12 cellular contexts compared by ENCODE assay signal in genomic region chr6:108736832-108737231, GRCh38.
DNase-seq lines count a peak whose midpoint lies in the region; ATAC-seq, FAIRE-seq and TF ChIP-seq lines count a peak whose summit lies in the region.
"Had no signal": no experiment of that assay in that cellular context is flagged by ENCODE, and none has a peak within 500 bp of the region (broad histone marks: within the 10 kb centered on the region; RNA-seq: fewer than 3 reads in every experiment).

No MANE protein-coding gene starts in this region.

- CTCF ChIA-PET in IMR-90 (lab: Yijun Ruan, JAX), result no interaction called here
- CTCF ChIA-PET in mammary epithelial cell (lab: Charles Lee; ENCODE audit: low non-redundant PET), result no interaction called here
- CTCF ChIA-PET in HepG2 (lab: Yijun Ruan, JAX; ENCODE audit: low intra/inter-chr PET ratio, low total read pairs), result no interaction called here

- POLR2A ChIA-PET in IMR-90 (lab: Charles Lee; ENCODE audit: unreplicated experiment) (no interaction called here), HepG2 (lab: Yijun Ruan, JAX) (no interaction called here)

- no CpG with 5 or more reads among the region's 4 CpGs for WGBS in IMR-90 (ENCODE audit: extremely low coverage in 2 of 2, insufficient read length in 1 of 2), 2 experiments
- 17% methylated on average over 3 of the region's 4 CpGs for WGBS in mammary epithelial cell (ENCODE audit: low coverage, missing lambda C conversion rate)
- WGBS in HepG2 (ENCODE audit: low lambda C conversion rate), result 11% methylated on average over 4 of the region's 4 CpGs

- intact Hi-C loops in IMR-90 (cut with micrococcal nuclease), result no loop called here
- intact Hi-C loops in mammary epithelial cell (cut with micrococcal nuclease), result no loop called here
- intact Hi-C loops in HepG2 (cut with micrococcal nuclease; ENCODE audit: unreplicated experiment), result no loop called here

- no peaks in the 10 kb centered on the region for H3K27me3 ChIP-seq in IMR-90 (ENCODE audit: control insufficient read depth, insufficient read depth, low read length)
- no peaks in the 10 kb centered on the region for H3K27me3 ChIP-seq in mammary epithelial cell (ENCODE audit: insufficient read depth, low read length)
- H3K27me3 ChIP-seq in HepG2 (ENCODE audit: control insufficient read depth in 1 of 2, insufficient read depth in 2 of 2, low read length in 2 of 2), result no peaks in the 10 kb centered on the region

- H4K91ac ChIP-seq in IMR-90 (ENCODE audit: insufficient read depth, low read depth, low read length), result no peak overlapping the region

- H3K14ac ChIP-seq in IMR-90 (replicated peaks; ENCODE audit: low read depth, low read length), result no peak overlapping the region

- H4K8ac ChIP-seq in IMR-90 (ENCODE audit: low read depth in 2 of 2, low read length in 2 of 2), result peak overlapping the region in 1 of 2 experiments; percentile 47; a peak in 1 of 4 replicates

- H3K23ac ChIP-seq in IMR-90 (ENCODE audit: low read depth, low read length), result no peak overlapping the region

- H3K9ac ChIP-seq in IMR-90 (ENCODE audit: low read depth, low read length) (no peak overlapping the region), mammary epithelial cell (ENCODE audit: insufficient read depth, low read length) (no peak overlapping the region), HepG2 (ENCODE audit: insufficient read depth, low read depth, low read length) (no peak overlapping the region)

- peak overlapping the region; percentile 37; the same call in 1 of the 2 replicates for H3K18ac ChIP-seq in IMR-90 (ENCODE audit: low read depth, low read length)

- in situ Hi-C loops in IMR-90 (cut with MboI; ENCODE audit: low sequenced_read_pairs) (no loop called here), mammary epithelial cell (cut with MboI; ENCODE audit: low sequenced_read_pairs in 2 of 2) (no loop called here), HepG2 (cut with HindIII; ENCODE audit: extremely low pct_ligation_motif_present, low pct_unique_long_range_greater_than_20kb) (no loop called here)

- H4K20me1 ChIP-seq in IMR-90 (ENCODE audit: insufficient read depth, low read length) (no peaks in the 10 kb centered on the region), mammary epithelial cell (ENCODE audit: insufficient read depth, low read length) (no peaks in the 10 kb centered on the region), HepG2 (ENCODE audit: insufficient read depth, low read length) (no peaks in the 10 kb centered on the region)

- peak overlapping the region; percentile 72; the same call in 1 of the 2 replicates for H2BK20ac ChIP-seq in IMR-90 (ENCODE audit: low read depth, low read length)

- ATAC-seq in IMR-90 (ENCODE audit: low read depth) (peak; percentile 86), HepG2 (peak; percentile 17; the same call in 1 of the 3 replicates), GM18870 (IDR thresholded peaks at IDR 0.05; ENCODE audit: unreplicated experiment) (no peak), GM21360 (IDR thresholded peaks at IDR 0.05; ENCODE audit: unreplicated experiment) (no peak), GM18867 (IDR thresholded peaks at IDR 0.05; ENCODE audit: unreplicated experiment) (no peak)

- H3K79me2 ChIP-seq in mammary epithelial cell (ENCODE audit: insufficient read depth, low read length) (no peaks in the 10 kb centered on the region), HepG2 (ENCODE audit: insufficient read depth, low read length) (no peaks in the 10 kb centered on the region)

- H3K4me2 ChIP-seq in IMR-90 (ENCODE audit: low read depth, low read length) (no peak overlapping the region), mammary epithelial cell (ENCODE audit: insufficient read depth, low read depth, low read length) (peak overlapping the region; percentile 26), HepG2 (ENCODE audit: low read depth, low read length) (no peak overlapping the region)

- H2BK5ac ChIP-seq in IMR-90 (ENCODE audit: low read depth, low read length, poor library complexity, severe bottlenecking), result peak overlapping the region; percentile 90

- no peaks in the 10 kb centered on the region for H3K36me3 ChIP-seq in IMR-90 (ENCODE audit: control insufficient read depth, insufficient read depth, low read length)
- no peaks in the 10 kb centered on the region for H3K36me3 ChIP-seq in mammary epithelial cell (ENCODE audit: insufficient read depth, low read length)
- H3K36me3 ChIP-seq in HepG2 (replicated peaks in 1 of 2; ENCODE audit: control insufficient read depth in 1 of 2, insufficient read depth in 2 of 2, low read length in 2 of 2), result no peaks in the 10 kb centered on the region

- peak overlapping the region; percentile 82; the same call in 1 of the 2 replicates for H2BK120ac ChIP-seq in IMR-90 (ENCODE audit: low read depth, low read length)

- H3K56ac ChIP-seq in IMR-90 (ENCODE audit: extremely low read depth, insufficient read depth, low read length), result peak overlapping the region; percentile 17; the same call in 1 of the 2 replicates

- no peak for TF ChIP-seq CTCF in IMR-90 (conservative IDR thresholded peaks at IDR 0.05; ENCODE audit: low read depth, low read length)
- no peak for TF ChIP-seq CTCF in mammary epithelial cell (conservative IDR thresholded peaks at IDR 0.05 in 1 of 2, IDR thresholded peaks at IDR 0.05 in 1 of 2; ENCODE audit: extremely low read depth in 1 of 2, insufficient read depth in 1 of 2, low read depth in 1 of 2, low read length in 2 of 2)
- TF ChIP-seq CTCF in HepG2 (CRISPR knock-in tag; IDR thresholded peaks at IDR 0.05), result no peak

- H3K79me1 ChIP-seq in IMR-90 (ENCODE audit: low read depth in 1 of 2, low read length in 2 of 2), result peaks cover 0 to 7% of the 10 kb centered on the region in 2 experiments; a peak in 1 of 4 replicates

- TF ChIP-seq EP300 in HepG2 (IDR thresholded peaks at IDR 0.05; ENCODE audit: low read depth in 2 of 2, low read length in 2 of 2), result no peak
- no peak for TF ChIP-seq EP300 in HepG2 (CRISPR knock-in tag; IDR thresholded peaks at IDR 0.05; ENCODE audit: borderline replicate concordance)

- peak overlapping the region; percentile 27; the same call in 1 of the 2 replicates for H3K27ac ChIP-seq in IMR-90 (ENCODE audit: insufficient read depth, low read length)
- H3K27ac ChIP-seq in mammary epithelial cell (ENCODE audit: insufficient read depth, low read depth, low read length), result peak overlapping the region; percentile 53
- H3K27ac ChIP-seq in HepG2 (ENCODE audit: extremely low read length, insufficient read depth, low read length), result no peak overlapping the region

- BruUV-seq in IMR-90 (replicated peaks; lab: Mats Ljungman, UMichigan) (no TSS peak), mammary epithelial cell (replicated peaks; lab: Mats Ljungman, UMichigan) (no TSS peak), HepG2 (replicated peaks; lab: Mats Ljungman, UMichigan) (no TSS peak)

- no peak for TF ChIP-seq RAD21 in IMR-90 (IDR thresholded peaks at IDR 0.05; ENCODE audit: low read length)
- TF ChIP-seq RAD21 in HepG2 (CRISPR knock-in tag; IDR thresholded peaks at IDR 0.05), result no peak

- no peak overlapping the region for H2AK5ac ChIP-seq in IMR-90 (ENCODE audit: low read depth, low read length)

- FAIRE-seq in HepG2 (lab: Jason Lieb, UNC), result no peak

- H3K4me1 ChIP-seq in IMR-90 (ENCODE audit: control insufficient read depth, insufficient read depth, low read length) (peaks cover 16% of the 10 kb centered on the region), mammary epithelial cell (ENCODE audit: insufficient read depth, low read length) (peaks cover 56% of the 10 kb centered on the region), HepG2 (ENCODE audit: insufficient read depth, low read length) (peaks cover 71% of the 10 kb centered on the region)

- TF ChIP-seq POLR2A in IMR-90 (IDR thresholded peaks at IDR 0.05; ENCODE audit: low read depth, low read length) (no peak), HepG2 (IDR thresholded peaks at IDR 0.05; ENCODE audit: insufficient read depth in 1 of 2, low read depth in 2 of 2, low read length in 2 of 2) (no peak)

- dilution Hi-C loops in IMR-90 (cut with HindIII; ENCODE audit: low sequenced_read_pairs, unreplicated experiment) (no loop called here), mammary epithelial cell (cut with HindIII; ENCODE audit: low sequenced_read_pairs) (no loop called here)

- H4K5ac ChIP-seq in IMR-90 (ENCODE audit: low read depth, low read length), result no peak overlapping the region

- no peaks in the 10 kb centered on the region for H3K9me3 ChIP-seq in IMR-90 (ENCODE audit: control insufficient read depth, insufficient read depth, low read length)
- H3K9me3 ChIP-seq in mammary epithelial cell (replicated peaks; ENCODE audit: insufficient read depth, low read length), result no peaks in the 10 kb centered on the region
- no peaks in the 10 kb centered on the region for H3K9me3 ChIP-seq in HepG2 (ENCODE audit: low read length)

- DNase-seq in AG08395 (ENCODE audit: low spot score) (peak; percentile 75), IMR-90 (peak; percentile 92), mammary epithelial cell (peak; percentile 85), HepG2 (ENCODE audit: low spot score) (peak; percentile 27)
- DNase-seq in activated CD4-positive, CD25-positive, alpha-beta regulatory T cell (lab: John Stamatoyannopoulos, UW), result no peak
- DNase-seq: activated naive CD4-positive, alpha-beta T cell treated with anti-CD3 and anti-CD28 coated beads, Interleukin-2, amount 50 U/mL, for 16 hours; CD4-positive, alpha-beta T cell; immature natural killer cell; SIG-M5 had no signal

- H2AK9ac ChIP-seq in IMR-90 (replicated peaks; ENCODE audit: low read depth, low read length, poor library complexity), result no peak overlapping the region

- H3K4me3 ChIP-seq in IMR-90 (ENCODE audit: insufficient read depth, low read depth, low read length) (no peak overlapping the region), mammary epithelial cell (replicated peaks in 1 of 3; ENCODE audit: insufficient read depth in 1 of 3, low read depth in 2 of 3, low read length in 3 of 3) (no peak overlapping the region), HepG2 (replicated peaks in 1 of 3; ENCODE audit: insufficient read depth in 1 of 3, low read depth in 2 of 3, low read length in 3 of 3) (no peak overlapping the region)

- H3K9me1 ChIP-seq in IMR-90 (ENCODE audit: insufficient read depth, low read length), result peaks cover 12% of the 10 kb centered on the region

- no peak overlapping the region for H3K4ac ChIP-seq in IMR-90 (ENCODE audit: low read depth, low read length)

- H2AFZ ChIP-seq in IMR-90 (replicated peaks; ENCODE audit: low read length, poor library complexity) (no peak overlapping the region), mammary epithelial cell (ENCODE audit: low read depth, low read length) (no peak overlapping the region), HepG2 (ENCODE audit: low read length) (no peak overlapping the region)

- H2BK15ac ChIP-seq in IMR-90 (ENCODE audit: low read depth, low read length), result no peak overlapping the region

TF ChIP-seq in IMR-90, 13 proteins besides CTCF, POLR2A, EP300 and RAD21 (continues in another document):
- TF ChIP-seq FOS (IDR thresholded peaks at IDR 0.05; ENCODE audit: low read depth, low read length) (peak; percentile 75), CEBPB (IDR thresholded peaks at IDR 0.05; ENCODE audit: low read depth, low read length) (0 out of 2 replicates have a peak, but pooled peaks have one; percentile 12)

TF ChIP-seq in HepG2, 621 proteins besides CTCF, POLR2A, EP300 and RAD21 (continues in another document):
- peak; percentile 76 for TF ChIP-seq FOSL2 (CRISPR knock-in tag; IDR thresholded peaks at IDR 0.05)
- no peak for TF ChIP-seq JDP2 (CRISPR knock-in tag; IDR thresholded peaks at IDR 0.05; ENCODE audit: borderline replicate concordance)

Comparison
In these comparisons a context has a peak if more than half of its experiments do, and no peak if none do; other contexts are left out.
1. DNase-seq: peak in AG08395 (single experiment), IMR-90 (single experiment), mammary epithelial cell (single experiment) and HepG2 (single experiment); none in activated CD4-positive, CD25-positive, alpha-beta regulatory T cell (0 of 4).
2. ATAC-seq: peak in IMR-90 (single experiment) and HepG2 (single experiment); none in GM18870 (single experiment), GM21360 (single experiment) and GM18867 (single experiment).